ENCODE assay signal across 11 cellular contexts in the genomic region with DNA sequence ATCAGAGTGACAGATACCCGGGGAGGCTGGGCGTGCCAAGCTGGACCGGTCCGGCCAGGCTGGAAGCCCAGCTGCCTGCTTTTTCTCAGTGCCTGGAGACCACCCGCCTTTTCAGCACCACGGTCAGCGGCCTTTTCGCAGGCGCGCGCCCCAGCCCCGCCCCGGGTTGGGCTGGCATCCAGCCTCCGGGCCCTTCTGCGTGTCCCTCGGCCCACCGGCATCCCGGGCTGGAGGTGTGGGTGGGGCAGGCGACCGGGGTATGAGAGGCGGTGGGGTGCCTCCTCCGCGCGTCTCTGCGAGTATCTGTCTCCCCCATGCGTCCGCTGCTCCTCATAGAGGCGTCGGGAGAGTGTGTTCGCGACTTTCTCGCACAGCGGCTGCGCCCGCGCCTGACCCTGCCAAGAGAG.
DNase-seq lines count a peak whose midpoint lies in the region; ATAC-seq and TF ChIP-seq lines count a peak whose summit lies in the region.
"Had no signal": no experiment of that assay in that cellular context is flagged by ENCODE, and none has a peak within 500 bp of the region (broad histone marks: within the 10 kb centered on the region; RNA-seq: fewer than 3 reads in every experiment).

No MANE protein-coding gene starts in this region.

- no peak overlapping the region for H2BK12ac ChIP-seq in mesenchymal stem cell (ENCODE audit: low read length in 2 of 2)

- no peak overlapping the region for H3K14ac ChIP-seq in mesenchymal stem cell (ENCODE audit: low read length in 2 of 2)

- H2BK5ac ChIP-seq in mesenchymal stem cell (ENCODE audit: low read depth, low read length, poor library complexity, severe bottlenecking), result no peak overlapping the region

- H3K27ac ChIP-seq in mesenchymal stem cell (ENCODE audit: low read length, poor library complexity, severe bottlenecking) (no peak overlapping the region), vagina (no peak overlapping the region)
- H3K27ac ChIP-seq: 22Rv1, Peyer's patch had no signal

- H3K4me1 ChIP-seq in mesenchymal stem cell (ENCODE audit: control insufficient read depth, insufficient read depth, low read depth, low read length) (peaks cover 6% of the 10 kb centered on the region), vagina (no peaks in the 10 kb centered on the region)

- H3K4me3 ChIP-seq in mesenchymal stem cell (ENCODE audit: insufficient read depth in 1 of 2, low read depth in 1 of 2, low read length in 2 of 2) (no peak overlapping the region), vagina (no peak overlapping the region)
- H3K4me3 ChIP-seq: Peyer's patch had no signal

- no peak for TF ChIP-seq POLR2A in vagina (IDR thresholded peaks at IDR 0.05)

- H3K36me3 ChIP-seq in mesenchymal stem cell (ENCODE audit: control insufficient read depth in 1 of 2, insufficient read depth in 2 of 2, low read depth in 1 of 2, low read length in 2 of 2) (no peaks in the 10 kb centered on the region), vagina (no peaks in the 10 kb centered on the region)
- H3K36me3 ChIP-seq: Peyer's patch had no signal

- no peak for ATAC-seq in GM18520 (IDR thresholded peaks at IDR 0.05; ENCODE audit: unreplicated experiment)

- TF ChIP-seq CTCF in vagina (IDR thresholded peaks at IDR 0.05), result no peak

- H3K9me3 ChIP-seq in mesenchymal stem cell (ENCODE audit: control insufficient read depth, low read length) (no peaks in the 10 kb centered on the region), vagina (no peaks in the 10 kb centered on the region)
- H3K9me3 ChIP-seq: Peyer's patch had no signal

- H2BK120ac ChIP-seq in mesenchymal stem cell (ENCODE audit: low read depth, low read length), result no peak overlapping the region

- H3K18ac ChIP-seq in mesenchymal stem cell (ENCODE audit: low read depth in 1 of 2, low read length in 2 of 2), result no peak overlapping the region

- 13% methylated on average over 35 of the region's 36 CpGs for WGBS in mesenchymal stem cell

- H3K79me1 ChIP-seq in mesenchymal stem cell (replicated peaks; ENCODE audit: low read length, poor library complexity, severe bottlenecking), result no peaks in the 10 kb centered on the region

- H2BK15ac ChIP-seq in mesenchymal stem cell (ENCODE audit: low read depth, poor library complexity, severe bottlenecking), result no peak overlapping the region

- no peak overlapping the region for H2AFZ ChIP-seq in mesenchymal stem cell (ENCODE audit: low read depth, low read length)

- no peak overlapping the region for H2AK5ac ChIP-seq in mesenchymal stem cell (ENCODE audit: low read length, severe bottlenecking)

- intact Hi-C loops in vagina (cut with DNase I), result no loop called here

- no peak overlapping the region for H3K4ac ChIP-seq in mesenchymal stem cell (ENCODE audit: low read depth in 1 of 2, low read length in 2 of 2)

- H3K27me3 ChIP-seq in mesenchymal stem cell (ENCODE audit: control insufficient read depth in 1 of 2, insufficient read depth in 1 of 2, low read length in 2 of 2) (peaks cover 61 to 65% of the 10 kb centered on the region in 2 experiments), vagina (peaks cover 4% of the 10 kb centered on the region)
- H3K27me3 ChIP-seq: Peyer's patch had no signal

- H3K4me2 ChIP-seq in mesenchymal stem cell (ENCODE audit: low read length, poor library complexity, severe bottlenecking), result peak overlapping the region; percentile 66

- no peak overlapping the region for H3K23ac ChIP-seq in mesenchymal stem cell (ENCODE audit: low read length in 2 of 2)

- peak; percentile 69 for DNase-seq in DMS 273 (lab: John Stamatoyannopoulos, UW; ENCODE audit: unreplicated experiment)
- DNase-seq in DMS 273 treated with DMSO at 0.1 percent for 48 hours (lab: John Stamatoyannopoulos, UW), result no peak
- DNase-seq in T1000 (lab: John Stamatoyannopoulos, UW), result peak; percentile 6
- peak; percentile 80 to 81 for DNase-seq in T47D (ENCODE audit: low read depth in 1 of 2, low spot score in 1 of 2)
- DNase-seq in mesenchymal stem cell, result peak; percentile 42
- DNase-seq in vagina (ENCODE audit: extremely low spot score in 2 of 2), result no peak
- DNase-seq in putamen (ENCODE audit: low spot score), result no peak
- DNase-seq: naive B cell had no signal

- no peak overlapping the region for H4K91ac ChIP-seq in mesenchymal stem cell (ENCODE audit: low read length)

- H4K8ac ChIP-seq in mesenchymal stem cell (ENCODE audit: low read length), result no peak overlapping the region

- in situ Hi-C loops in T47D (cut with HindIII; ENCODE audit: low pct_unique_long_range_greater_than_20kb, low sequenced_read_pairs), result no loop called here

- no peak overlapping the region for H3K9ac ChIP-seq in mesenchymal stem cell (ENCODE audit: low read length)

Comparison
In these comparisons a context has a peak if more than half of its experiments do, and no peak if none do; other contexts are left out.
1. DNase-seq: peak in DMS 273 (single experiment), T1000 (single experiment), T47D (2 of 2) and mesenchymal stem cell (single experiment); none in DMS 273 treated with DMSO at 0.1 percent for 48 hours (single experiment), vagina (0 of 2) and putamen (single experiment).